Comparison of ENCODE assay signal across 34 cellular contexts in the genomic region with DNA sequence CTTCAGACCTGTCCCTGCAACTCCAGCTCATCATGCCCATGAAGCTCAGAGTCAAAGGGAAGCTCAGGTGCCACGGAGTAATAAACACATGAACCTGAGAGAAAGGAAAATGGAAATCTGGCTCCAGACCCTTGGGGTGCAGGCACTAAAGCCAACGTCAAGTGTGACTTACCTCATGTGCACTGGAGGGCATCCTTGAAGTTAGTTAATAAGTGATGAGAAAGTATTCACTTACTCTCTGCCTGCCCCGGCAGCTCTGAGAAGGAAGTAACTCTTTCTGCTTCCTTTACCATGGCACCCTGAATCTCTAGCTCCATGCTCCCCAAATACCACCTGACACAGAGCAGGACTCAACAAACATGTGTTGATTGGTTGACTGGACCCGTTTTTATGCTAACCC.
"Had no signal": no experiment of that assay in that cellular context is flagged by ENCODE, and none has a peak within 500 bp of the region (broad histone marks: within the 10 kb centered on the region; RNA-seq: fewer than 3 reads in every experiment).

No MANE protein-coding gene starts in this region.

- H3K4me2 ChIP-seq: smooth muscle cell had no signal

- H3K36me3 ChIP-seq: ascending aorta, brain microvascular endothelial cell, esophagus squamous epithelium, neutrophil, ovary, prostate gland, vagina, WERI-Rb-1 had no signal

- ATAC-seq: activated CD4-positive, CD25-positive, alpha-beta regulatory T cell treated with anti-CD3 and anti-CD28 coated beads, Interleukin-2, amount 50 U/mL, for 24 hours; left lobe of liver; stimulated activated memory B cell treated with anti-CD40 and anti-IgM and Interleukin-4, amounts not matched to agents 10 μg/mL and 1 μg/mL and 100 μg/mL, for 72 hours; stimulated activated naive CD8-positive, alpha-beta T cell treated with anti-CD3 and anti-CD28 coated beads, Interleukin-15, amount 100 ng/mL, for 72 hours; T-helper 17 cell had no signal

- H3K4me3 ChIP-seq: ascending aorta, esophagus squamous epithelium, lung, ovary, prostate gland, smooth muscle cell, vagina had no signal

- H3K9me3 ChIP-seq: ascending aorta, neutrophil, ovary, prostate gland, vagina had no signal

- DNase-seq: activated CD4-positive, alpha-beta memory T cell treated with anti-CD3 and anti-CD28 coated beads for 36 hours; activated CD4-positive, alpha-beta T cell treated with anti-CD3 and anti-CD28 coated beads, Interleukin-2, amount 10 ng/mL, durations not matched to agents 24 days and 14 days; activated CD8-positive, alpha-beta memory T cell treated with anti-CD3 and anti-CD28 coated beads, Interleukin-2, amount 50 U/mL, for 4 hours; activated effector memory CD4-positive, alpha-beta T cell treated with anti-CD3 and anti-CD28 coated beads, Interleukin-2, amount 50 U/mL, for 16 hours; activated naive CD4-positive, alpha-beta T cell treated with anti-CD3 and anti-CD28 coated beads for 36 hours; activated naive CD8-positive, alpha-beta T cell treated with anti-CD3 and anti-CD28 coated beads, Interleukin-2, amount 10 ng/mL, durations not matched to agents 7 days and 5 days; activated T-cell treated with anti-CD3 and anti-CD28 coated beads, Interleukin-2, amount 50 U/mL, for 1 hour; brain microvascular endothelial cell; dermis blood vessel endothelial cell; effector CD8-positive, alpha-beta T cell; esophagus squamous epithelium; foreskin melanocyte; islet precursor cell; mesendoderm; nephron progenitor cell; ovary; stimulated activated CD4-positive, alpha-beta T cell treated with anti-CD3 and anti-CD28 coated beads, Interleukin-1b, Interleukin-23, amount 100 ng/mL, for 48 hours; stimulated activated CD4-positive, alpha-beta T cell treated with anti-CD3 and anti-CD28 coated beads, Interleukin-4, amount 100 ng/mL, for 4 hours; stimulated activated CD8-positive, alpha-beta memory T cell treated with anti-CD3 and anti-CD28 coated beads, Interleukin-4, amount 100 ng/mL, for 48 hours; stimulated activated naive CD8-positive, alpha-beta T cell treated with anti-CD3 and anti-CD28 coated beads, Interleukin-15, amount 100 ng/mL, for 72 hours; substantia nigra; T-helper 17 cell; T1000; WERI-Rb-1 had no signal

- H3K27me3 ChIP-seq: ascending aorta, brain microvascular endothelial cell, esophagus squamous epithelium, neutrophil, ovary, vagina had no signal

- H3K27ac ChIP-seq: ascending aorta, brain microvascular endothelial cell, epithelial cell of prostate, esophagus squamous epithelium, neutrophil, ovary, prostate gland, vagina, WERI-Rb-1 had no signal

- H3K4me1 ChIP-seq: vagina had no signal
